ENCODE assay signal across 7 cellular contexts in genomic region chr20:24773751-24774201, GRCh38.
DNase-seq lines count a peak whose midpoint lies in the region; ATAC-seq and TF ChIP-seq lines count a peak whose summit lies in the region.

No MANE protein-coding gene starts in this region.

- DNase-seq in activated B cell treated with CpG ODN at 0.5 μM for 24 hours (no peak), retinal pigment epithelial cell (ENCODE audit: low read depth) (peak; percentile 55), NCI-H524 treated with DMSO at 0.1 percent for 48 hours (lab: John Stamatoyannopoulos, UW) (no peak), NCI-H146 treated with DMSO at 0.1 percent for 48 hours (lab: John Stamatoyannopoulos, UW; ENCODE audit: unreplicated experiment) (no peak)

- POLR2A ChIA-PET in activated B cell treated with CpG ODN at 0.5 μM for 24 hours (lab: Charles Lee), result no interaction called here

- no peak overlapping the region for H3K27ac Mint-ChIP-seq in activated B cell treated with CpG ODN at 0.5 μM for 24 hours

- H3K36me3 Mint-ChIP-seq in activated B cell treated with CpG ODN at 0.5 μM for 24 hours (ENCODE audit: low read depth), result no peaks in the 10 kb centered on the region

- peaks cover 9% of the 10 kb centered on the region for H3K9me3 Mint-ChIP-seq in activated B cell treated with CpG ODN at 0.5 μM for 24 hours

- intact Hi-C loops in activated B cell treated with CpG ODN at 0.5 μM for 24 hours (cut with micrococcal nuclease), result no loop called here

- H3K4me3 ChIP-seq in retinal pigment epithelial cell (ENCODE audit: low read length), result no peak overlapping the region

- no peak overlapping the region for H3K4me3 Mint-ChIP-seq in activated B cell treated with CpG ODN at 0.5 μM for 24 hours

- TF ChIP-seq CTCF in activated B cell treated with CpG ODN at 0.5 μM for 24 hours (IDR thresholded peaks at IDR 0.05) (no peak), retinal pigment epithelial cell (conservative IDR thresholded peaks at IDR 0.05; ENCODE audit: low read depth, low read length) (no peak)

- H3K27me3 Mint-ChIP-seq in activated B cell treated with CpG ODN at 0.5 μM for 24 hours, result peaks cover 2% of the 10 kb centered on the region

- CTCF ChIA-PET in activated B cell treated with CpG ODN at 0.5 μM for 24 hours (lab: Charles Lee), result no interaction called here

- H3K4me1 Mint-ChIP-seq in activated B cell treated with CpG ODN at 0.5 μM for 24 hours, result peaks cover 6% of the 10 kb centered on the region

- ATAC-seq in GM18868 (IDR thresholded peaks at IDR 0.05; ENCODE audit: unreplicated experiment) (peak; percentile 90), HG02798 (IDR thresholded peaks at IDR 0.05; ENCODE audit: poor library complexity, unreplicated experiment) (peak; percentile 62), activated B cell treated with CpG ODN at 0.5 μM for 24 hours (ENCODE audit: low read depth) (peak; percentile 18), HG03469 (IDR thresholded peaks at IDR 0.05; ENCODE audit: unreplicated experiment) (no peak)
